In genomic region chr5:176629317-176629852, GRCh38 we compare ENCODE assay signal across 16 cellular contexts. TPM values are rescaled to one million over a fixed set of nuclear protein-coding genes. Genes with fewer than 3 reads are reported as not detected.
DNase-seq lines count a peak whose midpoint lies in the region; ATAC-seq and TF ChIP-seq lines count a peak whose summit lies in the region.
"Had no signal": no experiment of that assay in that cellular context is flagged by ENCODE, and none has a peak within 500 bp of the region (broad histone marks: within the 10 kb centered on the region; RNA-seq: fewer than 3 reads in every experiment).

No MANE protein-coding gene starts in this region.

- H3K27ac ChIP-seq in GM23248 (no peak overlapping the region), fibroblast of lung (ENCODE audit: insufficient read depth, low read length) (no peak overlapping the region)
- H3K27ac ChIP-seq: esophagus squamous epithelium, sigmoid colon had no signal

- H3K4me3 ChIP-seq in GM23248 (no peak overlapping the region), fibroblast of lung (replicated peaks in 1 of 4; ENCODE audit: control extremely low read depth in 1 of 4, insufficient read depth in 1 of 4, low read depth in 3 of 4, low read length in 4 of 4) (peak overlapping the region in 1 of 4 experiments; percentile 53)

- H3K79me2 ChIP-seq in GM23248 (ENCODE audit: insufficient read depth) (no peaks in the 10 kb centered on the region), fibroblast of lung (ENCODE audit: control insufficient read depth, insufficient read depth, low read length) (no peaks in the 10 kb centered on the region)

- no peak for DNase-seq in GM23248
- DNase-seq in T-cell: no peak
- no peak for DNase-seq in fibroblast of lung (ENCODE audit: low read depth in 2 of 2)
- DNase-seq in osteocyte (ENCODE audit: extremely low spot score, unreplicated experiment): no peak
- DNase-seq in effector CD8-positive, alpha-beta T cell (lab: John Stamatoyannopoulos, UW): no peak
- no peak for DNase-seq in activated CD4-positive, alpha-beta T cell treated with anti-CD3 and anti-CD28 coated beads for 48 hours
- no peak for DNase-seq in HEK293T (ENCODE audit: extremely low spot score)
- DNase-seq in HT-29 (ENCODE audit: low spot score): no peak
- DNase-seq: activated CD4-positive, alpha-beta T cell treated with anti-CD3 and anti-CD28 coated beads, Interleukin-2, amount 50 U/mL, for 4 hours; activated effector memory CD4-positive, alpha-beta T cell treated with anti-CD3 and anti-CD28 coated beads, Interleukin-2, amount 50 U/mL, for 16 hours; esophagus squamous epithelium; NCI-H1105; NCI-H446 treated with DMSO at 0.1 percent for 48 hours; sigmoid colon had no signal

- H3K4me1 ChIP-seq in GM23248 (ENCODE audit: insufficient read depth) (no peaks in the 10 kb centered on the region), fibroblast of lung (ENCODE audit: control insufficient read depth, extremely low read depth, insufficient read depth, low read length) (peaks cover 3% of the 10 kb centered on the region)

- H3K27ac Mint-ChIP-seq in T-cell (no peak overlapping the region), osteocyte (ENCODE audit: unreplicated experiment) (no peak overlapping the region)
- H3K27ac Mint-ChIP-seq: T-helper 1 cell treated with Interleukin-12 subunit alpha and Interleukin-12 subunit beta and Interleukin-4 antibody, amounts not matched to agents 30 μg/mL and 1 μg/mL, for 36 hours had no signal

- peak overlapping the region in 2 of 3 donors; percentile 47 to 58 for H3K4me3 Mint-ChIP-seq in T-cell
- peak overlapping the region; percentile 56 for H3K4me3 Mint-ChIP-seq in osteocyte (ENCODE audit: unreplicated experiment)
- H3K4me3 Mint-ChIP-seq: T-helper 1 cell treated with Interleukin-12 subunit alpha and Interleukin-12 subunit beta and Interleukin-4 antibody, amounts not matched to agents 30 μg/mL and 1 μg/mL, for 36 hours had no signal

- no peaks in the 10 kb centered on the region for H3K9me3 Mint-ChIP-seq in T-cell
- no peaks in the 10 kb centered on the region for H3K9me3 Mint-ChIP-seq in osteocyte (ENCODE audit: unreplicated experiment)
- H3K9me3 Mint-ChIP-seq: T-helper 1 cell treated with Interleukin-12 subunit alpha and Interleukin-12 subunit beta and Interleukin-4 antibody, amounts not matched to agents 30 μg/mL and 1 μg/mL, for 36 hours had no signal

- H4K20me1 ChIP-seq in GM23248 (ENCODE audit: insufficient read depth): no peaks in the 10 kb centered on the region
- H4K20me1 ChIP-seq in fibroblast of lung (ENCODE audit: control insufficient read depth, extremely low read depth, insufficient read depth, low read length): no peaks in the 10 kb centered on the region

- H3F3A ChIP-seq in GM23248 (ENCODE audit: insufficient read depth): no peaks in the 10 kb centered on the region

- H3K9me3 ChIP-seq in GM23248 (ENCODE audit: low read depth) (no peaks in the 10 kb centered on the region), fibroblast of lung (ENCODE audit: control insufficient read depth, insufficient read depth, low read depth, low read length) (no peaks in the 10 kb centered on the region)
- H3K9me3 ChIP-seq: esophagus squamous epithelium, sigmoid colon had no signal

- in situ Hi-C loops in GM23248 (cut with MboI): no loop called here

- H3K27me3 ChIP-seq in GM23248 (replicated peaks; ENCODE audit: insufficient read depth): peaks cover 52% of the 10 kb centered on the region
- peaks cover 27% of the 10 kb centered on the region for H3K27me3 ChIP-seq in fibroblast of lung (ENCODE audit: control insufficient read depth, insufficient read depth, low read length)

- TF ChIP-seq CTCF in fibroblast of lung (conservative IDR thresholded peaks at IDR 0.05 in 1 of 2, IDR thresholded peaks at IDR 0.05 in 1 of 2; ENCODE audit: low read depth in 1 of 2, low read length in 2 of 2): no peak
- no peak for TF ChIP-seq CTCF in osteocyte (IDR thresholded peaks at IDR 0.05)

- H3K4me1 Mint-ChIP-seq in T-cell (peaks cover 6 to 28% (median 13%) of the 10 kb centered on the region in 3 donors), osteocyte (ENCODE audit: unreplicated experiment) (peaks cover 11% of the 10 kb centered on the region)

- H3K9ac ChIP-seq in GM23248 (no peak overlapping the region), fibroblast of lung (ENCODE audit: insufficient read depth, low read length) (no peak overlapping the region)

- no peaks in the 10 kb centered on the region for H3K9me2 ChIP-seq in GM23248 (ENCODE audit: insufficient read depth)

- H3K27me3 Mint-ChIP-seq in T-cell (peaks cover 50 to 74% of the 10 kb centered on the region in 2 donors), osteocyte (ENCODE audit: unreplicated experiment) (peaks cover 69% of the 10 kb centered on the region)

- H3K4me2 ChIP-seq in GM23248 (ENCODE audit: unreplicated experiment) (peak overlapping the region; percentile 72), fibroblast of lung (ENCODE audit: extremely low read depth, insufficient read depth, low read length) (peak overlapping the region; percentile 74)

- WGBS in GM23248 (ENCODE audit: low coverage in 1 of 2, low lambda C conversion rate in 2 of 2, missing lambda C conversion rate in 2 of 2), 2 experiments: 5 to 7% methylated on average over 20 to 34 of the region's 34 CpGs

- no peak for ATAC-seq in T-cell (replicated peaks in 1 of 4)

- CTCF ChIA-PET in T-cell (lab: Charles Lee) (interaction anchor here in 1 of 2 donors (0.6 kb wide), 1 partner anchor 10 kb away, joined by 4 read pairs; no protein-coding TSS in a partner anchor), HEK293T (lab: Yijun Ruan, JAX) (no interaction called here)

- POLR2A ChIA-PET in T-cell (lab: Charles Lee) (no interaction called here), HEK293T (lab: Yijun Ruan, JAX) (interaction anchor here (1.3 kb wide), 1 partner anchor 85 kb away, joined by 4 read pairs; no protein-coding TSS in a partner anchor)

- H2AFZ ChIP-seq in GM23248 (no peak overlapping the region), fibroblast of lung (ENCODE audit: low read length) (no peak overlapping the region)

- H3K36me3 Mint-ChIP-seq in T-cell: no peaks in the 10 kb centered on the region
- H3K36me3 Mint-ChIP-seq in osteocyte (ENCODE audit: unreplicated experiment): no peaks in the 10 kb centered on the region

- H3K36me3 ChIP-seq in GM23248 (ENCODE audit: low read depth) (no peaks in the 10 kb centered on the region), fibroblast of lung (ENCODE audit: control insufficient read depth, insufficient read depth, low read length) (no peaks in the 10 kb centered on the region)
- H3K36me3 ChIP-seq: esophagus squamous epithelium, sigmoid colon had no signal

TF ChIP-seq in HEK293T, 16 proteins besides CTCF, POLR2A, EP300 and RAD21:
- no peak for TF ChIP-seq L3MBTL2 (conservative IDR thresholded peaks at IDR 0.05)
- TF ChIP-seq FOXA1 (IDR thresholded peaks at IDR 0.05): no peak
- TF ChIP-seq FOXM1 (IDR thresholded peaks at IDR 0.05; ENCODE audit: borderline replicate concordance): no peak
- no peak for TF ChIP-seq SUZ12 (IDR thresholded peaks at IDR 0.05)
- no peak for TF ChIP-seq NFRKB (IDR thresholded peaks at IDR 0.05)
- TF ChIP-seq ARNT (IDR thresholded peaks at IDR 0.05): no peak
- no peak for TF ChIP-seq ZNF384 (IDR thresholded peaks at IDR 0.05)

RNA-seq across cellular contexts. Expression of gene SNCB, which starts 0.9 kb away (rescaled TPM):
- total RNA-seq in GM23248 (2014; rRNA removed; shearing (Covaris generic)): not detected in 2 replicates
- not detected in 2 replicates for polyA plus RNA-seq in GM23248 (2016; fragmentation: Nextera tagmentation; extraction: Ambion mirVana)
- not detected for total RNA-seq in T-cell
- 0.17 TPM in 1 of 2 replicates, not detected in the other for total RNA-seq in fibroblast of lung
- 0.22 and 2.3 TPM in 2 replicates for polyA plus RNA-seq in fibroblast of lung
- 0.17 and 3.5 TPM in 2 replicates for polyA plus RNA-seq in fibroblast of lung (2012)
- 1.1 TPM in 1 of 2 replicates, not detected in the other for polyA minus RNA-seq in fibroblast of lung (ENCODE audit: low replicate concordance)
- total RNA-seq in osteocyte: not detected in 2 replicates
- total RNA-seq in HT-29 (2014; rRNA removed; shearing (Covaris generic)): not detected in 2 replicates
- total RNA-seq: esophagus squamous epithelium had no signal

RNA-seq across cellular contexts. Expression of gene EIF4E1B, which starts 1.1 kb away (rescaled TPM):
- total RNA-seq in GM23248 (2014; rRNA removed; shearing (Covaris generic)): not detected in 2 replicates
- not detected in 2 replicates for polyA plus RNA-seq in GM23248 (2016; fragmentation: Nextera tagmentation; extraction: Ambion mirVana)
- not detected for total RNA-seq in T-cell
- total RNA-seq in fibroblast of lung: not detected in 2 replicates
- not detected in 2 replicates for polyA plus RNA-seq in fibroblast of lung
- not detected in 2 replicates for polyA plus RNA-seq in fibroblast of lung (2012)
- not detected in 2 replicates for polyA minus RNA-seq in fibroblast of lung (ENCODE audit: low replicate concordance)
- total RNA-seq in osteocyte: not detected in 2 replicates
- not detected in 2 replicates for total RNA-seq in HT-29 (2014; rRNA removed; shearing (Covaris generic))
- total RNA-seq: esophagus squamous epithelium, temporal lobe had no signal
- polyA plus RNA-seq: sigmoid colon had no signal

RNA-seq across cellular contexts. Expression of gene TSPAN17, which starts 17.9 kb away (rescaled TPM):
- total RNA-seq in GM23248 (2014; rRNA removed; shearing (Covaris generic)): 41.2 and 42.2 TPM in 2 replicates
- polyA plus RNA-seq in GM23248 (2016; fragmentation: Nextera tagmentation; extraction: Ambion mirVana) (29.9 and 30.0 TPM in 2 replicates), fibroblast of lung (34.8 and 43.5 TPM in 2 replicates)
- total RNA-seq in T-cell (10 to 100 TPM; 20.2 to 39.3 (median 30.0) TPM), fibroblast of lung (29.0 and 35.2 TPM in 2 replicates), osteocyte (41.8 and 45.5 TPM in 2 replicates)
- polyA plus RNA-seq in fibroblast of lung (2012): 38.1 and 58.2 TPM in 2 replicates
- polyA minus RNA-seq in fibroblast of lung (ENCODE audit: low replicate concordance): 44.6 and 56.7 TPM in 2 replicates
- 25.6 and 34.2 TPM in 2 replicates for total RNA-seq in HT-29 (2014; rRNA removed; shearing (Covaris generic))

RNA-seq across cellular contexts. Expression of gene GPRIN1, which starts 19.4 kb away (rescaled TPM):
- total RNA-seq in GM23248 (2014; rRNA removed; shearing (Covaris generic)): 4.3 and 4.8 TPM in 2 replicates
- 1.2 and 1.3 TPM in 2 replicates for polyA plus RNA-seq in GM23248 (2016; fragmentation: Nextera tagmentation; extraction: Ambion mirVana)
- total RNA-seq in T-cell: 1 to 10 TPM in 1 of 5 donors, under 1 TPM in 4; 0.33 to 1.2 (median 0.64) TPM
- 4.9 and 6.3 TPM in 2 replicates for total RNA-seq in fibroblast of lung
- polyA plus RNA-seq in fibroblast of lung: 1.9 and 5.0 TPM in 2 replicates
- 4.0 and 10.0 TPM in 2 replicates for polyA plus RNA-seq in fibroblast of lung (2012)
- 2.1 and 12.3 TPM in 2 replicates for polyA minus RNA-seq in fibroblast of lung (ENCODE audit: low replicate concordance)
- 1.6 TPM in 2 replicates for total RNA-seq in osteocyte
- total RNA-seq in HT-29 (2014; rRNA removed; shearing (Covaris generic)): 4.3 and 5.6 TPM in 2 replicates
